32 cellular contexts compared by ENCODE assay signal in genomic region chr12:92272301-92272964, GRCh38.
DNase-seq lines count a peak whose midpoint lies in the region; ATAC-seq, FAIRE-seq and TF ChIP-seq lines count a peak whose summit lies in the region.
"Had no signal": no experiment of that assay in that cellular context is flagged by ENCODE, and none has a peak within 500 bp of the region (broad histone marks: within the 10 kb centered on the region; RNA-seq: fewer than 3 reads in every experiment).

No MANE protein-coding gene starts in this region.

- no peak for TF ChIP-seq POLR2A in suprapubic skin (IDR thresholded peaks at IDR 0.05)
- no peak for TF ChIP-seq POLR2A in tibial nerve (IDR thresholded peaks at IDR 0.05)

- no peak for ATAC-seq in GM19467 (IDR thresholded peaks at IDR 0.05; ENCODE audit: unreplicated experiment)
- ATAC-seq: activated CD4-positive, CD25-positive, alpha-beta regulatory T cell treated with anti-CD3 and anti-CD28 coated beads, Interleukin-2, amount 50 U/mL, for 24 hours; gastrocnemius medialis; HepG2; left ventricle myocardium superior; natural killer cell treated with Interleukin-12 subunit alpha and Interleukin-12 subunit beta and Interleukin-15 and Interleukin-18, amount 100 ng/mL, for 72 hours had no signal

- H3K27ac ChIP-seq in suprapubic skin (peak overlapping the region; percentile 52), small intestine (ENCODE audit: low read depth in 1 of 2, low read length in 1 of 2) (no peak overlapping the region), tibial nerve (no peak overlapping the region)
- H3K27ac ChIP-seq: brain microvascular endothelial cell, gastrocnemius medialis, hepatocyte, Peyer's patch, SJSA1 had no signal

- H3K27me3 ChIP-seq in bronchial epithelial cell (ENCODE audit: control insufficient read depth, insufficient read depth, low read length) (no peaks in the 10 kb centered on the region), suprapubic skin (no peaks in the 10 kb centered on the region), small intestine (ENCODE audit: control insufficient read depth in 2 of 2, insufficient read depth in 2 of 2, low read length in 2 of 2) (no peaks in the 10 kb centered on the region), tibial nerve (no peaks in the 10 kb centered on the region)
- H3K27me3 ChIP-seq: brain microvascular endothelial cell, gastrocnemius medialis, hepatocyte, Peyer's patch, SJSA1 had no signal

- WGBS in suprapubic skin, result 53% methylated on average over 8 of the region's 8 CpGs
- WGBS in small intestine, 3 donors, result 85 to 92% (median 85%) methylated on average over 8 of the region's 8 CpGs
- WGBS in tibial nerve, 2 donors, result 81 to 88% methylated on average over 8 of the region's 8 CpGs

- no peak for TF ChIP-seq EP300 in suprapubic skin (IDR thresholded peaks at IDR 0.05)
- TF ChIP-seq EP300 in tibial nerve (IDR thresholded peaks at IDR 0.05), result no peak

- peak; percentile 10 for DNase-seq in NCI-H187 (lab: John Stamatoyannopoulos, UW)
- peak; percentile 72 for DNase-seq in bronchial epithelial cell (ENCODE audit: low read depth)
- peak; percentile 27 for DNase-seq in iPS-NIHi11 (ENCODE audit: low spot score)
- DNase-seq in suprapubic skin (ENCODE audit: low spot score in 2 of 2), result no peak
- no peak for DNase-seq in small intestine
- DNase-seq in tibial nerve (ENCODE audit: low spot score in 2 of 2), result no peak
- DNase-seq: activated CD4-positive, alpha-beta T cell treated with anti-CD3 and anti-CD28 coated beads, Interleukin-2, amount 50 U/mL, for 48 hours; activated CD8-positive, alpha-beta memory T cell treated with anti-CD3 and anti-CD28 coated beads, Interleukin-2, amount 50 U/mL, for 4 hours; activated naive CD4-positive, alpha-beta T cell treated with anti-CD3 and anti-CD28 coated beads, Interleukin-2, amount 50 U/mL, for 16 hours; amniotic stem cell; brain microvascular endothelial cell; DMS153; effector CD8-positive, alpha-beta T cell; gastrocnemius medialis; GDM1; Kasumi-1; left ventricle myocardium superior; MV-4-11; NCI-H146; NCI-H2171 treated with DMSO at 0.1 percent for 48 hours; Peyer's patch; stimulated activated CD4-positive, alpha-beta T cell treated with anti-CD3 and anti-CD28 coated beads, Interleukin-1b, Interleukin-23, amount 100 ng/mL, for 48 hours; stimulated activated CD8-positive, alpha-beta memory T cell treated with anti-CD3 and anti-CD28 coated beads, Interleukin-4, amount 100 ng/mL, for 48 hours; trophoblast cell had no signal

- H3K9me3 ChIP-seq in suprapubic skin (no peaks in the 10 kb centered on the region), small intestine (ENCODE audit: control insufficient read depth, low read depth) (no peaks in the 10 kb centered on the region), tibial nerve (no peaks in the 10 kb centered on the region)
- H3K9me3 ChIP-seq: gastrocnemius medialis, Peyer's patch, SJSA1 had no signal

- no peak for TF ChIP-seq CTCF in bronchial epithelial cell (IDR thresholded peaks at IDR 0.05; ENCODE audit: insufficient read depth, low read length, severe bottlenecking)
- TF ChIP-seq CTCF in suprapubic skin (IDR thresholded peaks at IDR 0.05), result no peak
- TF ChIP-seq CTCF in tibial nerve (IDR thresholded peaks at IDR 0.05), result no peak

- FAIRE-seq in bronchial epithelial cell (lab: Jason Lieb, UNC), result peak; percentile 40
- no peak for FAIRE-seq in small intestine (lab: Jason Lieb, UNC)
- FAIRE-seq: GM19239, HepG2 had no signal

- H3K4me1 ChIP-seq in suprapubic skin (peaks cover 19% of the 10 kb centered on the region), small intestine (ENCODE audit: control insufficient read depth in 2 of 2, insufficient read depth in 1 of 2, low read depth in 1 of 2, low read length in 1 of 2) (no peaks in the 10 kb centered on the region), tibial nerve (no peaks in the 10 kb centered on the region)
- H3K4me1 ChIP-seq: gastrocnemius medialis, Peyer's patch, SJSA1 had no signal

- H3K4me3 ChIP-seq in bronchial epithelial cell (ENCODE audit: low read depth, low read length), result no peak overlapping the region
- H3K4me3 ChIP-seq in suprapubic skin, result no peak overlapping the region
- H3K4me3 ChIP-seq in small intestine (ENCODE audit: low read depth in 1 of 2, low read length in 2 of 2), result no peak overlapping the region
- no peak overlapping the region for H3K4me3 ChIP-seq in tibial nerve
- H3K4me3 ChIP-seq: gastrocnemius medialis, hepatocyte, Peyer's patch, SJSA1, smooth muscle cell had no signal

- no peaks in the 10 kb centered on the region for H3K36me3 ChIP-seq in bronchial epithelial cell (ENCODE audit: control insufficient read depth, insufficient read depth, low read length)
- H3K36me3 ChIP-seq in suprapubic skin, result no peaks in the 10 kb centered on the region
- no peaks in the 10 kb centered on the region for H3K36me3 ChIP-seq in small intestine (ENCODE audit: control insufficient read depth in 2 of 2, insufficient read depth in 2 of 2, low read length in 2 of 2)
- no peaks in the 10 kb centered on the region for H3K36me3 ChIP-seq in tibial nerve
- H3K36me3 ChIP-seq: brain microvascular endothelial cell, gastrocnemius medialis, Peyer's patch, SJSA1 had no signal

Comparison
In these comparisons a context has a peak if more than half of its experiments do, and no peak if none do; other contexts are left out.
1. DNase-seq: peak in NCI-H187 (2 of 2), bronchial epithelial cell (single experiment) and iPS-NIHi11 (single experiment); none in suprapubic skin (0 of 2), small intestine (single experiment) and tibial nerve (0 of 2).